In the genomic region with DNA sequence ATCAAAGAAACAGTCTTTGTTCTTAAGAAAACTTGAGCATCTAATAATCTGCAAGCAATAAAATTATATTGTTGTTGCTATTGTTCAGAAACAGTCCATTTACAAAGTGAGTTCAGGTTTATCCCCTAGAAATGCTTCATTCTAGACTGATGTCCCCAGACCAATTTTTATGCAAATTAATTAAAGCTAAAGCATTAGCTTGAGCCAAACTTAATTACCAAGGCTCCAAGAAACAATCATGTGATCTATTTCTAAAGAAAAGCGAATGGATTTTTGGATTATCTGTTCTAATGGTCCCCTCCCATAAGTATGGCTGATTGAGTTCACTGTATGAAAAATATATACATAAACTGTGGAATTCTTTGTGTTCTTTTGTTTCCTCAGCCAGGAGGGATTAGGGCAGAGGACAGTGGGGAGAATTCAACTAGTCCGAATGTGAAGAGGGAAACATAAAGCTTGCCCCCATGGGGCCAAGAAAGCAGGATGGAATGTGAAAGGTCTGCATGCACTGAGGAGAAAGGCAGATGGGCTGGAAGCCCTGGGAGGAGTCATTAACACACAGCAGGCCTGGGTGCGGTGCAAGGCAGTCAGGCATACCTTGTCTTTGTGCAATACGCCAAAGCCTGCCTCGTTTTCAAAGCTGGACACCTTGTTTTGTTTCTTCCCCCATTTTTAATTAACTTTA, we compare ENCODE assay signal across 19 cellular contexts.
DNase-seq lines count a peak whose midpoint lies in the region; ATAC-seq, FAIRE-seq and TF ChIP-seq lines count a peak whose summit lies in the region.
"Had no signal": no experiment of that assay in that cellular context is flagged by ENCODE, and none has a peak within 500 bp of the region (broad histone marks: within the 10 kb centered on the region; RNA-seq: fewer than 3 reads in every experiment).

No MANE protein-coding gene starts in this region.

- peak; percentile 85 for DNase-seq in GM23338 (ENCODE audit: low spot score)
- DNase-seq in NCI-H69 (lab: John Stamatoyannopoulos, UW) = peak; percentile 94
- peak; percentile 86 for DNase-seq in endodermal cell
- no peak for DNase-seq in neural crest cell (ENCODE audit: low read depth, low spot score)
- no peak for DNase-seq in GM13977 (ENCODE audit: low spot score)
- no peak for DNase-seq in GM19239 (ENCODE audit: insufficient read length, low spot score)
- DNase-seq in SHP77 treated with DMSO at 0.1 percent for 48 hours (lab: John Stamatoyannopoulos, UW) = no peak
- DNase-seq: activated CD4-positive, alpha-beta memory T cell treated with anti-CD3 and anti-CD28 coated beads for 36 hours; activated naive CD4-positive, alpha-beta T cell treated with anti-CD3 and anti-CD28 coated beads for 36 hours; activated T-cell treated with anti-CD3 and anti-CD28 coated beads, Interleukin-2, amount 50 U/mL, for 1 hour; NCI-H1436 treated with DMSO at 0.1 percent for 48 hours; stimulated activated CD4-positive, alpha-beta T cell treated with anti-CD3 and anti-CD28 coated beads, Interleukin-2, amount 100 ng/mL, for 48 hours; T-cell; uterus had no signal

- H3K36me3 ChIP-seq in GM23338 (ENCODE audit: insufficient read depth) (no peaks in the 10 kb centered on the region), endodermal cell (ENCODE audit: control insufficient read depth, insufficient read depth, low read length) (no peaks in the 10 kb centered on the region)
- H3K36me3 ChIP-seq: ascending aorta, uterus had no signal

- peak overlapping the region; percentile 48 for H3K4me2 ChIP-seq in GM23338

- no peak overlapping the region for H2AFZ ChIP-seq in GM23338
- H2AFZ ChIP-seq: parathyroid adenoma had no signal

- H3K27ac Mint-ChIP-seq in GM23338 = peak overlapping the region; percentile 86
- peak overlapping the region; percentile 50 for H3K27ac Mint-ChIP-seq in endodermal cell
- H3K27ac Mint-ChIP-seq in neural crest cell (ENCODE audit: unreplicated experiment) = peak overlapping the region; percentile 96
- H3K27ac Mint-ChIP-seq: activated CD4-positive, alpha-beta memory T cell treated with anti-CD3 and anti-CD28 coated beads for 36 hours; activated naive CD4-positive, alpha-beta T cell treated with anti-CD3 and anti-CD28 coated beads for 36 hours; T-cell had no signal

- no peaks in the 10 kb centered on the region for H4K20me1 ChIP-seq in GM23338 (replicated peaks; ENCODE audit: insufficient read depth)

- WGBS in endodermal cell (ENCODE audit: insufficient coverage in 1 of 2, insufficient read length in 1 of 2), 2 experiments = 20 to 38% methylated on average over 2 to 5 of the region's 5 CpGs

- H3K27me3 Mint-ChIP-seq in GM23338 (ENCODE audit: insufficient read depth, low read depth, poor library complexity) (peaks cover 2% of the 10 kb centered on the region), endodermal cell (ENCODE audit: insufficient read depth) (no peaks in the 10 kb centered on the region), neural crest cell (ENCODE audit: low read depth) (no peaks in the 10 kb centered on the region)
- H3K27me3 Mint-ChIP-seq: activated CD4-positive, alpha-beta memory T cell treated with anti-CD3 and anti-CD28 coated beads for 36 hours; T-cell had no signal

- H3K9me2 ChIP-seq in GM23338 (ENCODE audit: insufficient read depth) = 0 out of 2 replicates have a peak, but pooled peaks cover 3% of the 10 kb centered on the region

- H3K4me3 ChIP-seq in GM23338 = peak overlapping the region; percentile 9; the same call in 1 of the 2 replicates
- H3K4me3 ChIP-seq in endodermal cell (ENCODE audit: low read length) = no peak overlapping the region
- H3K4me3 ChIP-seq: ascending aorta, lung, uterus had no signal

- H3K9me3 Mint-ChIP-seq in GM23338 (peaks cover 37% of the 10 kb centered on the region), endodermal cell (peaks cover 31% of the 10 kb centered on the region), neural crest cell (peaks cover 17% of the 10 kb centered on the region)

- no peak overlapping the region for H3K9ac ChIP-seq in endodermal cell (ENCODE audit: extremely low read depth, low read length, poor library complexity, severe bottlenecking)
- H3K9ac ChIP-seq: parathyroid adenoma had no signal

- H3K27me3 ChIP-seq in GM23338 (ENCODE audit: insufficient read depth) (no peaks in the 10 kb centered on the region), endodermal cell (ENCODE audit: control insufficient read depth, insufficient read depth, low read length, poor library complexity, severe bottlenecking) (no peaks in the 10 kb centered on the region)
- H3K27me3 ChIP-seq: ascending aorta, uterus had no signal

- peak overlapping the region; percentile 86 for H3K27ac ChIP-seq in GM23338 (ENCODE audit: low read depth)
- H3K27ac ChIP-seq in endodermal cell (ENCODE audit: low read depth, low read length) = peak overlapping the region; percentile 87
- H3K27ac ChIP-seq: ascending aorta, parathyroid adenoma, uterus, VCaP had no signal

- H3K4me1 Mint-ChIP-seq in GM23338 = peaks cover 47% of the 10 kb centered on the region
- peaks cover 25% of the 10 kb centered on the region for H3K4me1 Mint-ChIP-seq in endodermal cell
- peaks cover 18% of the 10 kb centered on the region for H3K4me1 Mint-ChIP-seq in neural crest cell
- H3K4me1 Mint-ChIP-seq: T-cell had no signal

- no peak for FAIRE-seq in GM19239 (lab: Jason Lieb, UNC)

- H3K4me3 Mint-ChIP-seq in GM23338 (peak overlapping the region; percentile 35; the same call in 2 of the 3 replicates), endodermal cell (no peak overlapping the region), neural crest cell (no peak overlapping the region)
- H3K4me3 Mint-ChIP-seq: activated CD4-positive, alpha-beta memory T cell treated with anti-CD3 and anti-CD28 coated beads for 36 hours; activated naive CD4-positive, alpha-beta T cell treated with anti-CD3 and anti-CD28 coated beads for 36 hours; T-cell had no signal

- H3K79me2 ChIP-seq in GM23338 (replicated peaks; ENCODE audit: insufficient read depth) = no peaks in the 10 kb centered on the region
- H3K79me2 ChIP-seq: parathyroid adenoma had no signal

- TF ChIP-seq CTCF in GM23338 (conservative IDR thresholded peaks at IDR 0.05; ENCODE audit: low read depth in 2 of 2) (no peak), endodermal cell (conservative IDR thresholded peaks at IDR 0.05) (no peak), neural crest cell (conservative IDR thresholded peaks at IDR 0.05) (no peak), GM13977 (IDR thresholded peaks at IDR 0.05; ENCODE audit: extremely low read depth, insufficient read depth, missing control alignments) (no peak)

- no peaks in the 10 kb centered on the region for H3F3A ChIP-seq in GM23338 (replicated peaks; ENCODE audit: low read depth)

- H3K36me3 Mint-ChIP-seq in GM23338 (ENCODE audit: low read depth) (peaks cover 38% of the 10 kb centered on the region), endodermal cell (ENCODE audit: low read depth) (peaks cover 2% of the 10 kb centered on the region), neural crest cell (ENCODE audit: low read depth) (peaks cover 16% of the 10 kb centered on the region)
- H3K36me3 Mint-ChIP-seq: activated CD4-positive, alpha-beta memory T cell treated with anti-CD3 and anti-CD28 coated beads for 36 hours; T-cell had no signal

- ATAC-seq in GM23338 = peak; percentile 100
- no peak for ATAC-seq in GM21423 (IDR thresholded peaks at IDR 0.05; ENCODE audit: unreplicated experiment)
- ATAC-seq: T-cell had no signal

- H3K4me1 ChIP-seq in GM23338 (ENCODE audit: insufficient read depth) (peaks cover 30% of the 10 kb centered on the region), endodermal cell (ENCODE audit: control insufficient read depth, insufficient read depth, low read length) (peaks cover 3% of the 10 kb centered on the region)
- H3K4me1 ChIP-seq: ascending aorta, parathyroid adenoma, uterus had no signal

- in situ Hi-C loops in GM13977 (cut with MboI; ENCODE audit: low pct_unique_long_range_greater_than_20kb, low sequenced_read_pairs, unreplicated experiment) = no loop called here

- H3K9me3 ChIP-seq in endodermal cell (ENCODE audit: control insufficient read depth, low read length) = peaks cover 22% of the 10 kb centered on the region
- H3K9me3 ChIP-seq: ascending aorta, uterus had no signal

TF ChIP-seq in GM23338, 12 proteins besides CTCF, POLR2A, EP300 and RAD21 (continues in another document):
- TF ChIP-seq ZNF114 (CRISPR knock-in tag; IDR thresholded peaks at IDR 0.05) (peak; percentile 75; the same call in 1 of the 2 replicates), CREB1 (CRISPR knock-in tag; IDR thresholded peaks at IDR 0.05; ENCODE audit: low read depth) (peak; percentile 31; the same call in 1 of the 2 replicates), NANOG (IDR thresholded peaks at IDR 0.05; ENCODE audit: borderline replicate concordance) (peak; percentile 56; the same call in 1 of the 2 replicates)

Comparison
In these comparisons a context has a peak if more than half of its experiments do, and no peak if none do; other contexts are left out.
1. DNase-seq: peak in GM23338 (single experiment), NCI-H69 (single experiment) and endodermal cell (single experiment); none in neural crest cell (single experiment), GM13977 (single experiment), GM19239 (single experiment) and SHP77 treated with DMSO at 0.1 percent for 48 hours (single experiment).
2. Peak in every context shown above with its lines, with median percentiles within 50 percentile points of each other: H3K27ac Mint-ChIP-seq.